Comparison of ENCODE assay signal across 9 cellular contexts in the genomic region with DNA sequence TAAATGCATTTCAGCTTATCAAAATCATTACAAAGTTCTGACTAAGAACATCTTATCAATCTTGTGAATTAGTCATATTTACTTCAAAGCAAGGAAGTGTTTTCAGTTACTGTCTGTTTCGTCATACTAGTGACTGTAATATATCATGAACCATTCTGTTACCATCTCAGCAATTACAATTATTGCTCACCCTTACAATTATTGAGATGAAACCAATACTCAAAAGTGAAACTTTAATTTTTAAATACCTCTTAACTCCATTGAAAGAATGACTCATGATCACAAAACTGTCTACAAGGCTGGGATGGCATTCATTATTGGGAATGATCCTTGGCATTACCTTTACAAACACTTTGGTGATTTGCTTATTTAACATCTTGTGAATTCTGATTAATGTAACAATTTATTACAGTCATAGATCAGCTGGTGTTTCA.
A peak's percentile ranks its signal among the peaks of the same experiment; 100 is the strongest.
DNase-seq lines count a peak whose midpoint lies in the region; ATAC-seq and TF ChIP-seq lines count a peak whose summit lies in the region.
"Had no signal": no experiment of that assay in that cellular context is flagged by ENCODE, and none has a peak within 500 bp of the region (broad histone marks: within the 10 kb centered on the region; RNA-seq: fewer than 3 reads in every experiment).

No MANE protein-coding gene starts in this region.

- TF ChIP-seq RAD21 in SK-N-SH (IDR thresholded peaks at IDR 0.05; ENCODE audit: low read length), result no peak

- no peaks in the 10 kb centered on the region for H3F3A ChIP-seq in SK-N-SH (replicated peaks; ENCODE audit: insufficient read depth)

- H3K9me2 ChIP-seq in SK-N-SH, result no peaks in the 10 kb centered on the region

- H4K20me1 ChIP-seq in SK-N-SH (ENCODE audit: insufficient read depth), result no peaks in the 10 kb centered on the region

- WGBS in SK-N-SH (ENCODE audit: low lambda C conversion rate), result 63% methylated on average over 1 of the region's 1 CpG
- 33 to 44% (median 38%) methylated on average over 1 of the region's 1 CpG for WGBS in adrenal gland, 4 donors
- 64 to 77% methylated on average over 1 of the region's 1 CpG for WGBS in lower leg skin, 2 donors

- CTCF ChIA-PET in SK-N-SH (lab: Yijun Ruan, JAX), result no interaction called here

- H2AFZ ChIP-seq in SK-N-SH (ENCODE audit: low read depth), result no peak overlapping the region

- no peak overlapping the region for H3K9ac ChIP-seq in SK-N-SH

- H3K79me2 ChIP-seq in SK-N-SH (ENCODE audit: insufficient read depth), result no peaks in the 10 kb centered on the region

- no peak for TF ChIP-seq EP300 in SK-N-SH (IDR thresholded peaks at IDR 0.05; ENCODE audit: borderline replicate concordance in 1 of 2, low read depth in 1 of 2, low read length in 1 of 2)

- ATAC-seq in SK-N-SH treated with all-trans-retinoic acid at 6 μM for 48 hours, result no peak

- intact Hi-C loops in adrenal gland (cut with DNase I), result no loop called here
- intact Hi-C loops in lower leg skin (cut with DNase I; ENCODE audit: low total_unique reads), result no loop called here

- H3K4me3 ChIP-seq in SK-N-SH (ENCODE audit: low read depth in 2 of 2, low read length in 1 of 2) (no peak overlapping the region), adrenal gland (no peak overlapping the region), lower leg skin (ENCODE audit: low read depth, poor library complexity, severe bottlenecking) (no peak overlapping the region)

- POLR2A ChIA-PET in SK-N-SH (lab: Yijun Ruan, JAX), result no interaction called here

- H3K36me3 ChIP-seq in SK-N-SH (replicated peaks in 1 of 2; ENCODE audit: control insufficient read depth in 1 of 2, insufficient read depth in 2 of 2, low read length in 1 of 2) (no peaks in the 10 kb centered on the region), adrenal gland (replicated peaks in 1 of 2) (no peaks in the 10 kb centered on the region)

- no peak for DNase-seq in SK-N-SH
- DNase-seq in M059J (ENCODE audit: low read depth), result peak; percentile 64
- DNase-seq in adrenal gland, result no peak
- DNase-seq in non-pigmented ciliary epithelial cell (ENCODE audit: low read depth), result peak; percentile 9
- DNase-seq in COLO668 (lab: John Stamatoyannopoulos, UW; ENCODE audit: unreplicated experiment), result no peak
- no peak for DNase-seq in lower leg skin (ENCODE audit: low spot score in 2 of 2)
- DNase-seq in cerebellum (ENCODE audit: low spot score), result no peak
- DNase-seq: anterior cingulate cortex had no signal

- TF ChIP-seq CTCF in SK-N-SH (IDR thresholded peaks at IDR 0.05), result no peak
- TF ChIP-seq CTCF in adrenal gland (IDR thresholded peaks at IDR 0.05), result no peak
- no peak for TF ChIP-seq CTCF in lower leg skin (IDR thresholded peaks at IDR 0.05)

- TF ChIP-seq POLR2A in adrenal gland (IDR thresholded peaks at IDR 0.05) (no peak), lower leg skin (IDR thresholded peaks at IDR 0.05) (no peak)

- no peak overlapping the region for H3K4me2 ChIP-seq in SK-N-SH

- H3K27me3 ChIP-seq in SK-N-SH (ENCODE audit: insufficient read depth) (no peaks in the 10 kb centered on the region), adrenal gland (no peaks in the 10 kb centered on the region)

- no peak overlapping the region for H3K27ac ChIP-seq in SK-N-SH (ENCODE audit: low read depth in 2 of 2, low read length in 1 of 2)
- peak overlapping the region in 3 of 5 donors; percentile 6 to 19 (median 17) for H3K27ac ChIP-seq in adrenal gland

- no peaks in the 10 kb centered on the region for H3K9me3 ChIP-seq in SK-N-SH
- no peaks in the 10 kb centered on the region for H3K9me3 ChIP-seq in adrenal gland (replicated peaks in 1 of 3)

- H3K4me1 ChIP-seq in SK-N-SH (ENCODE audit: control insufficient read depth in 1 of 2, insufficient read depth in 2 of 2, low read depth in 1 of 2, low read length in 1 of 2), result no peaks in the 10 kb centered on the region; a peak in 1 of 4 replicates
- H3K4me1 ChIP-seq in adrenal gland (replicated peaks in 1 of 2), result peaks cover 0 to 14% of the 10 kb centered on the region in 2 donors

TF ChIP-seq in SK-N-SH treated with all-trans-retinoic acid at 6 μM for 48 hours, 23 proteins besides CTCF, POLR2A, EP300 and RAD21:
- TF ChIP-seq ISL1 (CRISPR knock-in tag; IDR thresholded peaks at IDR 0.05) (peak; percentile 53; the same call in 1 of the 2 replicates), TCF4 (CRISPR knock-in tag; IDR thresholded peaks at IDR 0.05; ENCODE audit: borderline replicate concordance) (no peak)

TF ChIP-seq in SK-N-SH, 30 proteins besides CTCF, POLR2A, EP300 and RAD21:
- TF ChIP-seq YY1 (IDR thresholded peaks at IDR 0.05; ENCODE audit: low read depth) (no peak), RCOR1 (IDR thresholded peaks at IDR 0.05; ENCODE audit: low read length) (no peak), TEAD4 (IDR thresholded peaks at IDR 0.05; ENCODE audit: borderline replicate concordance, insufficient read depth) (no peak), GABPA (IDR thresholded peaks at IDR 0.05; ENCODE audit: low read depth) (no peak)
- TF ChIP-seq, protein P1, sequence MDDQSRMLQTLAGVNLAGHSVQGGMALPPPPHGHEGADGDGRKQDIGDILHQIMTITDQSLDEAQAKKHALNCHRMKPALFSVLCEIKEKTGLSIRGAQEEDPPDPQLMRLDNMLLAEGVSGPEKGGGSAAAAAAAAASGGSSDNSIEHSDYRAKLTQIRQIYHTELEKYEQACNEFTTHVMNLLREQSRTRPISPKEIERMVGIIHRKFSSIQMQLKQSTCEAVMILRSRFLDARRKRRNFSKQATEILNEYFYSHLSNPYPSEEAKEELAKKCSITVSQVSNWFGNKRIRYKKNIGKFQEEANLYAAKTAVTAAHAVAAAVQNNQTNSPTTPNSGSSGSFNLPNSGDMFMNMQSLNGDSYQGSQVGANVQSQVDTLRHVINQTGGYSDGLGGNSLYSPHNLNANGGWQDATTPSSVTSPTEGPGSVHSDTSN (IDR thresholded peaks at IDR 0.05), result no peak

Comparison
In these comparisons a context has a peak if more than half of its experiments do, and no peak if none do; other contexts are left out.
1. DNase-seq: peak in M059J (single experiment) and non-pigmented ciliary epithelial cell (single experiment); none in SK-N-SH (single experiment), adrenal gland (0 of 7), COLO668 (single experiment), lower leg skin (0 of 2) and cerebellum (single experiment).
2. H3K27ac ChIP-seq: peak in adrenal gland (3 of 5); none in SK-N-SH (0 of 2).